In genomic region chr4:140395668-140396067, GRCh38 we compare ENCODE assay signal across 16 cellular contexts. TPM values are rescaled to one million over a fixed set of nuclear protein-coding genes. Genes with fewer than 3 reads are reported as not detected.
A peak's percentile ranks its signal among the peaks of the same experiment; 100 is the strongest.
DNase-seq lines count a peak whose midpoint lies in the region; ATAC-seq and TF ChIP-seq lines count a peak whose summit lies in the region.
"Had no signal": no experiment of that assay in that cellular context is flagged by ENCODE, and none has a peak within 500 bp of the region (broad histone marks: within the 10 kb centered on the region; RNA-seq: fewer than 3 reads in every experiment).

No MANE protein-coding gene starts in this region.

- DNase-seq in DMS53 (lab: John Stamatoyannopoulos, UW) (peak; percentile 14), DMS53 treated with DMSO at 0.1 percent for 48 hours (lab: John Stamatoyannopoulos, UW; ENCODE audit: unreplicated experiment) (no peak), H9 (no peak), RWPE2 (ENCODE audit: low spot score) (no peak), fibroblast of mammary gland (ENCODE audit: low read depth) (peak; percentile 5), UCSD-AML1 (lab: John Stamatoyannopoulos, UW; ENCODE audit: unreplicated experiment) (no peak), NCI-H524 treated with DMSO at 0.1 percent for 48 hours (lab: John Stamatoyannopoulos, UW) (no peak)
- DNase-seq in activated CD4-positive, alpha-beta T cell treated with anti-CD3 and anti-CD28 coated beads, Interleukin-2, amount 10 ng/mL, durations not matched to agents 24 days and 14 days: no peak
- DNase-seq: BE2C; CD4-positive, alpha-beta memory T cell; GDM1; Karpas-422; NCI-H187 treated with DMSO at 0.1 percent for 48 hours; NCI-H2171 treated with DMSO at 0.1 percent for 48 hours; NCI-H446 treated with DMSO at 0.1 percent for 48 hours had no signal

- H4K5ac ChIP-seq in H9 (ENCODE audit: insufficient read length, low read depth, low read length): no peak overlapping the region

- no peaks in the 10 kb centered on the region for H3K9me3 Mint-ChIP-seq in H9
- no peaks in the 10 kb centered on the region for H3K9me3 Mint-ChIP-seq in activated CD4-positive, alpha-beta T cell treated with anti-CD3 and anti-CD28 coated beads, Interleukin-2, amount 10 ng/mL, durations not matched to agents 24 days and 14 days
- H3K9me3 Mint-ChIP-seq: CD4-positive, alpha-beta memory T cell had no signal

- no peak overlapping the region for H2AK5ac ChIP-seq in H9 (ENCODE audit: insufficient read length, low read length)

- no peak overlapping the region for H4K8ac ChIP-seq in H9 (replicated peaks; ENCODE audit: insufficient read length, low read depth, low read length)

- H3K27ac ChIP-seq in H9 (ENCODE audit: insufficient read length, low read depth, low read length): no peak overlapping the region
- H3K27ac ChIP-seq in RWPE2 (ENCODE audit: poor library complexity, severe bottlenecking): no peak overlapping the region
- H3K27ac ChIP-seq: 22Rv1 had no signal

- H3K56ac ChIP-seq in H9 (ENCODE audit: insufficient read length, low read depth, low read length): no peak overlapping the region

- no peak overlapping the region for H3K4ac ChIP-seq in H9 (ENCODE audit: low read depth, low read length)

- H3K27me3 Mint-ChIP-seq in H9 (ENCODE audit: low read depth): no peaks in the 10 kb centered on the region; the same call in 1 of the 2 replicates
- peaks cover 27% of the 10 kb centered on the region for H3K27me3 Mint-ChIP-seq in activated CD4-positive, alpha-beta T cell treated with anti-CD3 and anti-CD28 coated beads, Interleukin-2, amount 10 ng/mL, durations not matched to agents 24 days and 14 days

- peak; percentile 35; the same call in 2 of the 3 replicates for TF ChIP-seq CTCF in H9 (conservative IDR thresholded peaks at IDR 0.05)
- peak; percentile 7 for TF ChIP-seq CTCF in RWPE2 (IDR thresholded peaks at IDR 0.05; ENCODE audit: poor library complexity, severe bottlenecking)
- no peak for TF ChIP-seq CTCF in fibroblast of mammary gland (conservative IDR thresholded peaks at IDR 0.05; ENCODE audit: control insufficient read depth, insufficient read depth, low read depth, low read length)

- H3K4me2 ChIP-seq in H9 (ENCODE audit: insufficient read depth, insufficient read length, low read length): no peak overlapping the region

- H3K79me1 ChIP-seq in H9 (ENCODE audit: insufficient read depth, low read depth, low read length, poor library complexity, severe bottlenecking): no peaks in the 10 kb centered on the region

- H3K23ac ChIP-seq in H9 (ENCODE audit: insufficient read length, low read depth, low read length): no peak overlapping the region

- H3K4me3 ChIP-seq in RWPE2 (ENCODE audit: severe bottlenecking) (no peak overlapping the region), fibroblast of mammary gland (ENCODE audit: control insufficient read depth, low read depth, low read length) (no peak overlapping the region)

- H2BK120ac ChIP-seq in H9 (ENCODE audit: low read depth, low read length, poor library complexity, severe bottlenecking): no peak overlapping the region

- H3K79me2 ChIP-seq in H9 (ENCODE audit: insufficient read depth, low read length): no peaks in the 10 kb centered on the region

- no peak for ATAC-seq in RWPE2 (ENCODE audit: low read depth)

- H3K4me1 Mint-ChIP-seq in H9: no peaks in the 10 kb centered on the region
- no peaks in the 10 kb centered on the region for H3K4me1 Mint-ChIP-seq in activated CD4-positive, alpha-beta T cell treated with anti-CD3 and anti-CD28 coated beads, Interleukin-2, amount 10 ng/mL, durations not matched to agents 24 days and 14 days
- H3K4me1 Mint-ChIP-seq: CD4-positive, alpha-beta memory T cell had no signal

- H2BK20ac ChIP-seq in H9 (ENCODE audit: low read depth, low read length, poor library complexity, severe bottlenecking): no peak overlapping the region

- H3K4me1 ChIP-seq in H9 (ENCODE audit: insufficient read depth, low read length): no peaks in the 10 kb centered on the region
- no peaks in the 10 kb centered on the region for H3K4me1 ChIP-seq in RWPE2 (ENCODE audit: insufficient read depth, poor library complexity, severe bottlenecking)
- H3K4me1 ChIP-seq: BE2C had no signal

- H3T11ph ChIP-seq in H9 (ENCODE audit: low read length): no peak overlapping the region

- no peaks in the 10 kb centered on the region for H3K36me3 Mint-ChIP-seq in H9 (ENCODE audit: insufficient read depth in 1 of 3, low read depth in 3 of 3)
- no peaks in the 10 kb centered on the region for H3K36me3 Mint-ChIP-seq in activated CD4-positive, alpha-beta T cell treated with anti-CD3 and anti-CD28 coated beads, Interleukin-2, amount 10 ng/mL, durations not matched to agents 24 days and 14 days (ENCODE audit: low read depth)
- H3K36me3 Mint-ChIP-seq: CD4-positive, alpha-beta memory T cell had no signal

- H2BK5ac ChIP-seq in H9 (ENCODE audit: insufficient read length, low read length): no peak overlapping the region

- no peak overlapping the region for H3K4me3 Mint-ChIP-seq in H9
- H3K4me3 Mint-ChIP-seq in activated CD4-positive, alpha-beta T cell treated with anti-CD3 and anti-CD28 coated beads, Interleukin-2, amount 10 ng/mL, durations not matched to agents 24 days and 14 days: no peak overlapping the region
- H3K4me3 Mint-ChIP-seq: CD4-positive, alpha-beta memory T cell had no signal

- no CpG with 5 or more reads among the region's 5 CpGs for WGBS in H9 (ENCODE audit: extremely low coverage, insufficient read length, low lambda C conversion rate)

- H2BK12ac ChIP-seq in H9 (ENCODE audit: insufficient read length, low read depth, low read length): no peak overlapping the region

- H4K20me1 ChIP-seq in H9 (ENCODE audit: control insufficient read depth, insufficient read depth, insufficient read length): no peaks in the 10 kb centered on the region

- H3K14ac ChIP-seq in H9 (ENCODE audit: insufficient read depth, low read length): no peak overlapping the region

- H3K23me2 ChIP-seq in H9 (ENCODE audit: insufficient read length, low read depth, low read length, poor library complexity, severe bottlenecking): no peaks in the 10 kb centered on the region

- intact Hi-C loops in activated CD4-positive, alpha-beta T cell treated with anti-CD3 and anti-CD28 coated beads, Interleukin-2, amount 10 ng/mL, durations not matched to agents 24 days and 14 days (cut with micrococcal nuclease): no loop called here

- H3K9ac ChIP-seq in H9 (ENCODE audit: extremely low read depth, insufficient read length, low read length): no peak overlapping the region

- H3K27ac Mint-ChIP-seq in H9: no peak overlapping the region
- H3K27ac Mint-ChIP-seq in activated CD4-positive, alpha-beta T cell treated with anti-CD3 and anti-CD28 coated beads, Interleukin-2, amount 10 ng/mL, durations not matched to agents 24 days and 14 days: no peak overlapping the region
- H3K27ac Mint-ChIP-seq: CD4-positive, alpha-beta memory T cell had no signal

- no peak overlapping the region for H2BK15ac ChIP-seq in H9 (ENCODE audit: low read depth, low read length)

- H3K9me3 ChIP-seq in H9 (ENCODE audit: control insufficient read depth, low read depth, low read length): no peaks in the 10 kb centered on the region
- H3K9me3 ChIP-seq in RWPE2 (ENCODE audit: severe bottlenecking): no peaks in the 10 kb centered on the region
- H3K9me3 ChIP-seq: BE2C had no signal

- H3K27me3 ChIP-seq in H9 (ENCODE audit: insufficient read depth, low read length): no peaks in the 10 kb centered on the region
- no peaks in the 10 kb centered on the region for H3K27me3 ChIP-seq in RWPE2 (ENCODE audit: insufficient read depth, poor library complexity, severe bottlenecking)
- H3K27me3 ChIP-seq: BE2C had no signal

- no peak overlapping the region for H2AFZ ChIP-seq in H9 (ENCODE audit: low read length)

- no peak overlapping the region for H3K18ac ChIP-seq in H9 (ENCODE audit: insufficient read length, low read depth, low read length)

- no peaks in the 10 kb centered on the region for H3K36me3 ChIP-seq in RWPE2 (ENCODE audit: low read depth)
- H3K36me3 ChIP-seq: BE2C had no signal

- H4K91ac ChIP-seq in H9 (ENCODE audit: insufficient read length, low read depth, low read length): no peak overlapping the region

RNA-seq across cellular contexts. Expression of gene SCOC, which starts 22.2 kb away (rescaled TPM):
- 29.4 and 30.4 TPM in 2 replicates for total RNA-seq in H9 (2021)
- total RNA-seq in activated CD4-positive, alpha-beta T cell treated with anti-CD3 and anti-CD28 coated beads, Interleukin-2, amount 10 ng/mL, durations not matched to agents 24 days and 14 days: 33.7 and 33.8 TPM in 2 replicates

RNA-seq across cellular contexts. Expression of gene CLGN, which starts 31.8 kb away (rescaled TPM):
- 2.9 and 3.2 TPM in 2 replicates for total RNA-seq in H9 (2021)
- not detected in 2 replicates for total RNA-seq in activated CD4-positive, alpha-beta T cell treated with anti-CD3 and anti-CD28 coated beads, Interleukin-2, amount 10 ng/mL, durations not matched to agents 24 days and 14 days
- total RNA-seq: CD4-positive, alpha-beta memory T cell had no signal

Comparison
In these comparisons a context has a peak if more than half of its experiments do, and no peak if none do; other contexts are left out.
1. DNase-seq: peak in DMS53 (single experiment) and fibroblast of mammary gland (single experiment); none in DMS53 treated with DMSO at 0.1 percent for 48 hours (single experiment), H9 (single experiment), RWPE2 (single experiment), UCSD-AML1 (single experiment), activated CD4-positive, alpha-beta T cell treated with anti-CD3 and anti-CD28 coated beads, Interleukin-2, amount 10 ng/mL, durations not matched to agents 24 days and 14 days (single experiment) and NCI-H524 treated with DMSO at 0.1 percent for 48 hours (single experiment).